Comparison of ENCODE assay signal across 18 cellular contexts in genomic region chr10:9762966-9763656, GRCh38.
A peak's percentile ranks its signal among the peaks of the same experiment; 100 is the strongest.
DNase-seq lines count a peak whose midpoint lies in the region; ATAC-seq and TF ChIP-seq lines count a peak whose summit lies in the region.
"Had no signal": no experiment of that assay in that cellular context is flagged by ENCODE, and none has a peak within 500 bp of the region (broad histone marks: within the 10 kb centered on the region; RNA-seq: fewer than 3 reads in every experiment).

No MANE protein-coding gene starts in this region.

- H3K4me3 ChIP-seq in AG10803 (ENCODE audit: low read length), result no peak overlapping the region
- H3K4me3 ChIP-seq in astrocyte of the cerebellum (ENCODE audit: low read depth, low read length), result no peak overlapping the region
- H3K4me3 ChIP-seq: psoas muscle, transverse colon had no signal

- H3K4me1 Mint-ChIP-seq in activated T-cell treated with anti-CD3 and anti-CD28 coated beads, Interleukin-2, amount 50 U/mL, for 4 hours (ENCODE audit: low read depth), result no peaks in the 10 kb centered on the region

- H3K36me3 Mint-ChIP-seq in activated T-cell treated with anti-CD3 and anti-CD28 coated beads, Interleukin-2, amount 50 U/mL, for 4 hours (ENCODE audit: insufficient read depth), result no peaks in the 10 kb centered on the region

- H3K9me3 Mint-ChIP-seq in activated T-cell treated with anti-CD3 and anti-CD28 coated beads, Interleukin-2, amount 50 U/mL, for 4 hours, result no peaks in the 10 kb centered on the region

- no peaks in the 10 kb centered on the region for H3K27me3 Mint-ChIP-seq in activated T-cell treated with anti-CD3 and anti-CD28 coated beads, Interleukin-2, amount 50 U/mL, for 4 hours (ENCODE audit: low read depth)

- DNase-seq in AG10803 (ENCODE audit: low read depth), result peak; percentile 89
- peak; percentile 82 for DNase-seq in HT1080 (ENCODE audit: low read depth)
- peak; percentile 88 for DNase-seq in astrocyte of the cerebellum (ENCODE audit: low read depth)
- DNase-seq in myocyte (ENCODE audit: low read depth), result peak; percentile 65
- DNase-seq in NCI-H146 (lab: John Stamatoyannopoulos, UW), result no peak
- no peak for DNase-seq in activated T-cell treated with anti-CD3 and anti-CD28 coated beads, Interleukin-2, amount 50 U/mL, for 4 hours
- no peak for DNase-seq in activated gamma-delta T cell treated with Interleukin-2 at 50 U/mL for 16 hours
- DNase-seq in activated gamma-delta T cell (lab: John Stamatoyannopoulos, UW), result no peak
- DNase-seq: activated CD4-positive, alpha-beta T cell treated with anti-CD3 and anti-CD28 coated beads, Interleukin-2, amount 50 U/mL, for 48 hours; aorta; C1 segment of cervical spinal cord; DMS53; effector CD4-positive, alpha-beta T cell; glutamatergic neuron; NCI-H1694 treated with DMSO at 0.1 percent for 48 hours; NCI-H69; psoas muscle; transverse colon had no signal

- TF ChIP-seq CTCF in AG10803 (conservative IDR thresholded peaks at IDR 0.05; ENCODE audit: low read length), result no peak
- no peak for TF ChIP-seq CTCF in astrocyte of the cerebellum (IDR thresholded peaks at IDR 0.05; ENCODE audit: low read depth, low read length, missing control alignments)

- no peak overlapping the region for H3K4me3 Mint-ChIP-seq in activated T-cell treated with anti-CD3 and anti-CD28 coated beads, Interleukin-2, amount 50 U/mL, for 4 hours

- in situ Hi-C loops in astrocyte of the cerebellum (cut with HindIII; ENCODE audit: low sequenced_read_pairs), result no loop called here

- ATAC-seq in activated T-cell treated with anti-CD3 and anti-CD28 coated beads, Interleukin-2, amount 50 U/mL, for 4 hours, result no peak
- ATAC-seq: psoas muscle had no signal

Comparison
In these comparisons a context has a peak if more than half of its experiments do, and no peak if none do; other contexts are left out.
1. DNase-seq: peak in AG10803 (single experiment), HT1080 (single experiment), astrocyte of the cerebellum (single experiment) and myocyte (single experiment); none in NCI-H146 (single experiment), activated T-cell treated with anti-CD3 and anti-CD28 coated beads, Interleukin-2, amount 50 U/mL, for 4 hours (single experiment), activated gamma-delta T cell treated with Interleukin-2 at 50 U/mL for 16 hours (single experiment) and activated gamma-delta T cell (single experiment).